Comparison of ENCODE assay signal across 14 cellular contexts in the genomic region with DNA sequence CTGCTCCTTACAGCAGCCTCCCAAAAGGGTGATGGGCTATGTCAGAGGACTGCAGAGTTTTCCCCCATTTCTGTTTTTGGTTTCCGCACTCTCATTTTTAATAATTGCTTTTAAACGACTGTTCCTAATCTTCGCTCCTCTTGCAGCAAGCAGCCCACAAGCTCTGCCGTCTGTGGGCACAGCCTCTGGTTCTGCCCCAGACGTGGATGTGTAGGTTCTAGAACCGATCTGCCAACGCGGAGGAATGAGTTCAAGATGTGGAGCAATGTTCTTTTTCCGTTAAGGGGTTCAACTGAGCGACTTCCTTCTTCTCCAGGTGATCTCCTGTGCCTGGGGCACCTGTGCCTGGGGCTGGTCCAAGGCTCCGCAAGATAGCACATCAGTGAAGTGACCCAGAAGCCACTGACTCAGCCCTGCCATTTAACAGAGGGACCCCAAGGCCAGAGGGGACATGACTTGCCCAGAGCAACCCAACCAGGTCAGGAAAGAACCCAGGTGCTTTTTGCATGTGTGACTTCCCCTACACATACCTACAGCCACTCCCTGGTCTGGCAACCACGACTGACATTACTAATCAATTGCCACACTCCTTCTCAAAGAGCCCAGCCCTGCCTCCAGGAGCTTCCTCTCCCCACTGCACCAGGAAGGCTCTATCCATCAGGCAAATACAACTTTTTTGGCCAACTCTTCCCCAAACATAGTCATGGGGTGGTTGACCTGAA. TPM values are rescaled to one million over a fixed set of nuclear protein-coding genes. Genes with fewer than 3 reads are reported as not detected.
A peak's percentile ranks its signal among the peaks of the same experiment; 100 is the strongest.
DNase-seq lines count a peak whose midpoint lies in the region; ATAC-seq and TF ChIP-seq lines count a peak whose summit lies in the region.
"Had no signal": no experiment of that assay in that cellular context is flagged by ENCODE, and none has a peak within 500 bp of the region (broad histone marks: within the 10 kb centered on the region; RNA-seq: fewer than 3 reads in every experiment).

No MANE protein-coding gene starts in this region.

- TF ChIP-seq POLR2A in vagina (IDR thresholded peaks at IDR 0.05), result no peak

- H3K27me3 ChIP-seq in mammary epithelial cell (ENCODE audit: insufficient read depth, low read length) (no peaks in the 10 kb centered on the region), vagina (no peaks in the 10 kb centered on the region), psoas muscle (ENCODE audit: insufficient read depth in 3 of 3, low read length in 2 of 3) (no peaks in the 10 kb centered on the region)

- H3K4me3 ChIP-seq in mammary epithelial cell (replicated peaks in 1 of 3; ENCODE audit: insufficient read depth in 1 of 3, low read depth in 2 of 3, low read length in 3 of 3), result no peak overlapping the region
- no peak overlapping the region for H3K4me3 ChIP-seq in vagina
- no peak overlapping the region for H3K4me3 ChIP-seq in psoas muscle

- TF ChIP-seq CTCF in mammary epithelial cell (conservative IDR thresholded peaks at IDR 0.05 in 1 of 2, IDR thresholded peaks at IDR 0.05 in 1 of 2; ENCODE audit: extremely low read depth in 1 of 2, insufficient read depth in 1 of 2, low read depth in 1 of 2, low read length in 2 of 2) (no peak), mesothelial cell of epicardium (IDR thresholded peaks at IDR 0.05; ENCODE audit: unreplicated experiment) (no peak), vagina (IDR thresholded peaks at IDR 0.05) (no peak), psoas muscle (IDR thresholded peaks at IDR 0.05) (no peak)

- dilution Hi-C loops in mammary epithelial cell (cut with HindIII; ENCODE audit: low sequenced_read_pairs), result no loop called here

- no peak overlapping the region for H3K9ac ChIP-seq in mammary epithelial cell (ENCODE audit: insufficient read depth, low read length)

- H3K4me1 ChIP-seq in mammary epithelial cell (ENCODE audit: insufficient read depth, low read length), result peaks cover 59% of the 10 kb centered on the region
- peaks cover 96% of the 10 kb centered on the region for H3K4me1 ChIP-seq in vagina
- H3K4me1 ChIP-seq in psoas muscle, result peaks cover 46% of the 10 kb centered on the region

- DNase-seq in activated naive CD4-positive, alpha-beta T cell treated with anti-CD3 and anti-CD28 coated beads for 36 hours, result no peak
- DNase-seq in mammary epithelial cell (peak; percentile 77), mesothelial cell of epicardium (ENCODE audit: low spot score in 2 of 2, unreplicated experiment in 2 of 2) (no peak), vagina (ENCODE audit: extremely low spot score in 2 of 2) (no peak), NCI-H2227 (lab: John Stamatoyannopoulos, UW; ENCODE audit: unreplicated experiment) (no peak), psoas muscle (no peak)
- DNase-seq: activated CD8-positive, alpha-beta memory T cell treated with anti-CD3 and anti-CD28 coated beads, Interleukin-2, amount 50 U/mL, for 48 hours; central memory CD4-positive, alpha-beta T cell; GDM1; glutamatergic neuron; NCI-H446 treated with DMSO at 0.1 percent for 48 hours; SW 1271 had no signal

- ATAC-seq in HG02798 (IDR thresholded peaks at IDR 0.05; ENCODE audit: poor library complexity, unreplicated experiment) (no peak), psoas muscle (no peak)

- CTCF ChIA-PET in activated naive CD4-positive, alpha-beta T cell treated with anti-CD3 and anti-CD28 coated beads for 36 hours (lab: Charles Lee), result interaction anchor here (1.0 kb wide), 1 partner anchor 400 kb away, joined by 3 read pairs; no protein-coding TSS in a partner anchor
- CTCF ChIA-PET in mammary epithelial cell (lab: Charles Lee; ENCODE audit: low non-redundant PET), result no interaction called here

- WGBS in mammary epithelial cell (ENCODE audit: low coverage, missing lambda C conversion rate), result 82% methylated on average over 11 of the region's 12 CpGs
- 87 to 92% (median 89%) methylated on average over 12 of the region's 12 CpGs for WGBS in psoas muscle, 3 donors

- H3K4me3 Mint-ChIP-seq in activated naive CD4-positive, alpha-beta T cell treated with anti-CD3 and anti-CD28 coated beads, Interleukin-2, amount 50 U/mL, for 24 hours, result no peak overlapping the region
- no peak overlapping the region for H3K4me3 Mint-ChIP-seq in activated naive CD4-positive, alpha-beta T cell treated with anti-CD3 and anti-CD28 coated beads for 36 hours
- H3K4me3 Mint-ChIP-seq in mesothelial cell of epicardium, result no peak overlapping the region

- H3K36me3 ChIP-seq in mammary epithelial cell (ENCODE audit: insufficient read depth, low read length) (peaks cover 4% of the 10 kb centered on the region), vagina (no peaks in the 10 kb centered on the region), psoas muscle (ENCODE audit: insufficient read depth in 1 of 2, low read depth in 1 of 2) (no peaks in the 10 kb centered on the region)

- H2AFZ ChIP-seq in mammary epithelial cell (ENCODE audit: low read depth, low read length), result no peak overlapping the region

- no peaks in the 10 kb centered on the region for H4K20me1 ChIP-seq in mammary epithelial cell (ENCODE audit: insufficient read depth, low read length)

- no TSS peak for BruUV-seq in mammary epithelial cell (replicated peaks; lab: Mats Ljungman, UMichigan)

- peaks cover 1% of the 10 kb centered on the region for H3K4me1 Mint-ChIP-seq in activated naive CD4-positive, alpha-beta T cell treated with anti-CD3 and anti-CD28 coated beads, Interleukin-2, amount 50 U/mL, for 24 hours
- peaks cover 2% of the 10 kb centered on the region for H3K4me1 Mint-ChIP-seq in activated naive CD4-positive, alpha-beta T cell treated with anti-CD3 and anti-CD28 coated beads for 36 hours (ENCODE audit: low read depth)
- H3K4me1 Mint-ChIP-seq in mesothelial cell of epicardium, result peaks cover 88% of the 10 kb centered on the region

- in situ Hi-C loops in mammary epithelial cell (cut with MboI; ENCODE audit: low sequenced_read_pairs in 2 of 2), result no loop called here

- peak overlapping the region; percentile 14 for H3K4me2 ChIP-seq in mammary epithelial cell (ENCODE audit: insufficient read depth, low read depth, low read length)

- H3K27me3 Mint-ChIP-seq in activated naive CD4-positive, alpha-beta T cell treated with anti-CD3 and anti-CD28 coated beads, Interleukin-2, amount 50 U/mL, for 24 hours, result no peaks in the 10 kb centered on the region
- no peaks in the 10 kb centered on the region for H3K27me3 Mint-ChIP-seq in activated naive CD4-positive, alpha-beta T cell treated with anti-CD3 and anti-CD28 coated beads for 36 hours (ENCODE audit: low read depth)
- H3K27me3 Mint-ChIP-seq in mesothelial cell of epicardium (ENCODE audit: low read depth), result no peaks in the 10 kb centered on the region

- H3K9me3 Mint-ChIP-seq in activated naive CD4-positive, alpha-beta T cell treated with anti-CD3 and anti-CD28 coated beads, Interleukin-2, amount 50 U/mL, for 24 hours, result no peaks in the 10 kb centered on the region
- no peaks in the 10 kb centered on the region for H3K9me3 Mint-ChIP-seq in activated naive CD4-positive, alpha-beta T cell treated with anti-CD3 and anti-CD28 coated beads for 36 hours
- H3K9me3 Mint-ChIP-seq in mesothelial cell of epicardium, result no peaks in the 10 kb centered on the region

- H3K79me2 ChIP-seq in mammary epithelial cell (ENCODE audit: insufficient read depth, low read length), result peaks cover 100% of the 10 kb centered on the region

- H3K27ac Mint-ChIP-seq in activated naive CD4-positive, alpha-beta T cell treated with anti-CD3 and anti-CD28 coated beads, Interleukin-2, amount 50 U/mL, for 24 hours, result peak overlapping the region; percentile 41
- no peak overlapping the region for H3K27ac Mint-ChIP-seq in activated naive CD4-positive, alpha-beta T cell treated with anti-CD3 and anti-CD28 coated beads for 36 hours
- H3K27ac Mint-ChIP-seq in mesothelial cell of epicardium, result peak overlapping the region; percentile 55

- H3K27ac ChIP-seq in mammary epithelial cell (ENCODE audit: insufficient read depth, low read depth, low read length) (peak overlapping the region; percentile 48), vagina (peak overlapping the region; percentile 70), psoas muscle (no peak overlapping the region)

- intact Hi-C loops in activated naive CD4-positive, alpha-beta T cell treated with anti-CD3 and anti-CD28 coated beads for 36 hours (cut with micrococcal nuclease), result no loop called here
- intact Hi-C loops in mammary epithelial cell (cut with micrococcal nuclease) (no loop called here), vagina (cut with DNase I) (no loop called here), psoas muscle (cut with DNase I) (no loop called here)

- H3K9me3 ChIP-seq in mammary epithelial cell (replicated peaks; ENCODE audit: insufficient read depth, low read length), result no peaks in the 10 kb centered on the region
- no peaks in the 10 kb centered on the region for H3K9me3 ChIP-seq in vagina
- no peaks in the 10 kb centered on the region for H3K9me3 ChIP-seq in psoas muscle

- H3K36me3 Mint-ChIP-seq in activated naive CD4-positive, alpha-beta T cell treated with anti-CD3 and anti-CD28 coated beads, Interleukin-2, amount 50 U/mL, for 24 hours, result no peaks in the 10 kb centered on the region
- H3K36me3 Mint-ChIP-seq in activated naive CD4-positive, alpha-beta T cell treated with anti-CD3 and anti-CD28 coated beads for 36 hours (ENCODE audit: low read depth), result no peaks in the 10 kb centered on the region
- H3K36me3 Mint-ChIP-seq in mesothelial cell of epicardium, result peaks cover 4% of the 10 kb centered on the region

RNA-seq across cellular contexts. Expression of a gene that starts 22.7 kb away (rescaled TPM):
- 1 to 10 TPM; 2.0 to 2.2 TPM for total RNA-seq in activated naive CD4-positive, alpha-beta T cell treated with anti-CD3 and anti-CD28 coated beads for 36 hours
- total RNA-seq in mammary epithelial cell (100 to 1,000 TPM; 100 to 108 TPM), mesothelial cell of epicardium (39.7 to 40.7 TPM (median 39.9 TPM) in 3 replicates), vagina (11.3 TPM), psoas muscle (10 to 100 TPM in 3 of 4 donors, 1 to 10 TPM in 1; 8.9 to 19.5 (median 15.6) TPM)
- polyA plus RNA-seq in mammary epithelial cell (67.5 TPM), psoas muscle (10 to 100 TPM; 17.1 to 34.0 (median 30.7) TPM)
- polyA minus RNA-seq in mammary epithelial cell, result 51.3 TPM
